10 cellular contexts compared by ENCODE assay signal in the genomic region with DNA sequence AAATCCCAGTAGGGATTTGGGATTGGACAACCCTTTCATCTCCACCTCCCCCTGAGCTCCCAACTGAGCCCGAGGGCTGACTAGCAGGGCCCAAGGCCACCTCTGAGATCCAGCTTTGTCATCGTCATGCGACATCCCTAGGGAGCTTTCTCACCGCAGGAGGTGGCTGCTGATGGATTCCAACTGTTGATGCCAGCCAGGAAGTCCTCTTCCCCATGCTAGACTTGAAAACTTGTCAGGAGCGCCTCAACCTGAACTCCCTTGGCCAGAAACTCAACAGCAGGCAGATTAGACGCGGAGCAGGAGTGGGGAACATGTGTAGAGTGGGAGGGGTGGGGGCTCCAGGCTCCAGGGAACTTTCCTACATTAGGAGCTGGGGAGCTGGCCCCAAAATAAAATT. TPM values are rescaled to one million over a fixed set of nuclear protein-coding genes. Genes with fewer than 3 reads are reported as not detected.
DNase-seq lines count a peak whose midpoint lies in the region; ATAC-seq and TF ChIP-seq lines count a peak whose summit lies in the region.
"Had no signal": no experiment of that assay in that cellular context is flagged by ENCODE, and none has a peak within 500 bp of the region (broad histone marks: within the 10 kb centered on the region; RNA-seq: fewer than 3 reads in every experiment).

No MANE protein-coding gene starts in this region.

- no peak overlapping the region for H3K27ac Mint-ChIP-seq in activated CD4-positive, alpha-beta T cell treated with anti-CD3 and anti-CD28 coated beads, Interleukin-2, amount 10 ng/mL, durations not matched to agents 24 days and 14 days
- H3K27ac Mint-ChIP-seq in T-helper 17 cell = peak overlapping the region; percentile 94

- no peaks in the 10 kb centered on the region for H3K9me3 ChIP-seq in T-helper 17 cell (ENCODE audit: control insufficient read depth, low read length, poor library complexity, severe bottlenecking)
- H3K9me3 ChIP-seq in heart right ventricle = no peaks in the 10 kb centered on the region
- no peaks in the 10 kb centered on the region for H3K9me3 ChIP-seq in subcutaneous abdominal adipose tissue (ENCODE audit: control insufficient read depth in 5 of 5, low read length in 5 of 5)
- H3K9me3 ChIP-seq: adrenal gland had no signal

- peaks cover 1% of the 10 kb centered on the region for H3K36me3 Mint-ChIP-seq in activated CD4-positive, alpha-beta T cell treated with anti-CD3 and anti-CD28 coated beads, Interleukin-2, amount 10 ng/mL, durations not matched to agents 24 days and 14 days (ENCODE audit: low read depth)
- H3K36me3 Mint-ChIP-seq in T-helper 17 cell (ENCODE audit: low read depth) = no peaks in the 10 kb centered on the region

- DNase-seq in activated CD4-positive, alpha-beta T cell treated with anti-CD3 and anti-CD28 coated beads, Interleukin-2, amount 10 ng/mL, durations not matched to agents 24 days and 14 days = no peak
- DNase-seq in activated CD4-positive, alpha-beta T cell treated with anti-CD3 and anti-CD28 coated beads for 48 hours = no peak
- DNase-seq in T-helper 17 cell (no peak), heart right ventricle (no peak), superior temporal gyrus (ENCODE audit: extremely low spot score) (no peak), MV-4-11 (lab: John Stamatoyannopoulos, UW) (no peak), NCI-H2081 treated with DMSO at 0.1 percent for 48 hours (lab: John Stamatoyannopoulos, UW) (no peak)
- DNase-seq: adrenal gland, retina had no signal

- H3K4me1 Mint-ChIP-seq in activated CD4-positive, alpha-beta T cell treated with anti-CD3 and anti-CD28 coated beads, Interleukin-2, amount 10 ng/mL, durations not matched to agents 24 days and 14 days = peaks cover 24% of the 10 kb centered on the region
- H3K4me1 Mint-ChIP-seq in T-helper 17 cell = peaks cover 19% of the 10 kb centered on the region

- peak overlapping the region; percentile 67 for H3K4me3 Mint-ChIP-seq in activated CD4-positive, alpha-beta T cell treated with anti-CD3 and anti-CD28 coated beads, Interleukin-2, amount 10 ng/mL, durations not matched to agents 24 days and 14 days
- H3K4me3 Mint-ChIP-seq in T-helper 17 cell = peak overlapping the region; percentile 78

- TF ChIP-seq CTCF in heart right ventricle (IDR thresholded peaks at IDR 0.05) = no peak

- 38 to 39% methylated on average over 7 of the region's 7 CpGs for whole genome bisulfite sequencing in heart right ventricle, 2 donors

- H3K9ac ChIP-seq in subcutaneous abdominal adipose tissue (ENCODE audit: low read length in 5 of 5) = no peak overlapping the region

- H3K9me3 Mint-ChIP-seq in activated CD4-positive, alpha-beta T cell treated with anti-CD3 and anti-CD28 coated beads, Interleukin-2, amount 10 ng/mL, durations not matched to agents 24 days and 14 days = no peaks in the 10 kb centered on the region

- H3K27ac ChIP-seq in heart right ventricle (peak overlapping the region in 8 of 10 donors; percentile 37 to 75 (median 58)), subcutaneous abdominal adipose tissue (ENCODE audit: low read depth, low read length) (peak overlapping the region; percentile 54)
- H3K27ac ChIP-seq: adrenal gland had no signal

- H3K27me3 ChIP-seq in heart right ventricle (no peaks in the 10 kb centered on the region), subcutaneous abdominal adipose tissue (ENCODE audit: control insufficient read depth in 5 of 5, insufficient read depth in 4 of 5, low read length in 5 of 5) (no peaks in the 10 kb centered on the region)
- H3K27me3 ChIP-seq: adrenal gland had no signal

- ATAC-seq in T-helper 17 cell = no peak
- peak; percentile 21 to 57 (median 46) for ATAC-seq in heart right ventricle

- no peak overlapping the region for H3K4me3 ChIP-seq in heart right ventricle
- H3K4me3 ChIP-seq in subcutaneous abdominal adipose tissue (ENCODE audit: low read depth in 1 of 5, low read length in 5 of 5) = no peak overlapping the region
- H3K4me3 ChIP-seq: adrenal gland had no signal

- H3K36me3 ChIP-seq in heart right ventricle (peaks cover 0 to 14% (median 0%) of the 10 kb centered on the region in 9 donors), subcutaneous abdominal adipose tissue (ENCODE audit: control insufficient read depth in 5 of 5, insufficient read depth in 5 of 5, low read length in 5 of 5) (no peaks in the 10 kb centered on the region)
- H3K36me3 ChIP-seq: adrenal gland had no signal

- H3K4me1 ChIP-seq in heart right ventricle (peaks cover 3 to 48% (median 31%) of the 10 kb centered on the region in 9 donors), subcutaneous abdominal adipose tissue (ENCODE audit: control insufficient read depth in 5 of 5, insufficient read depth in 5 of 5, low read length in 5 of 5) (peaks cover 0 to 36% (median 22%) of the 10 kb centered on the region in 5 donors)
- H3K4me1 ChIP-seq: adrenal gland had no signal

- intact Hi-C loops in activated CD4-positive, alpha-beta T cell treated with anti-CD3 and anti-CD28 coated beads, Interleukin-2, amount 10 ng/mL, durations not matched to agents 24 days and 14 days (cut with micrococcal nuclease) = no loop called here
- intact Hi-C loops in heart right ventricle (cut with DNase I) = no loop called here

- H3K27me3 Mint-ChIP-seq in activated CD4-positive, alpha-beta T cell treated with anti-CD3 and anti-CD28 coated beads, Interleukin-2, amount 10 ng/mL, durations not matched to agents 24 days and 14 days = no peaks in the 10 kb centered on the region
- H3K27me3 Mint-ChIP-seq in T-helper 17 cell = no peaks in the 10 kb centered on the region

RNA-seq across cellular contexts. Expression of gene EMILIN2, which starts 34.3 kb away (rescaled TPM):
- total RNA-seq in activated CD4-positive, alpha-beta T cell treated with anti-CD3 and anti-CD28 coated beads, Interleukin-2, amount 10 ng/mL, durations not matched to agents 24 days and 14 days = 32.4 and 35.5 TPM in 2 replicates
- 1 to 10 TPM; 5.8 to 9.9 TPM for total RNA-seq in T-helper 17 cell
- 10 to 100 TPM in 9 of 10 donors, 1 to 10 TPM in 1; 9.5 to 50.5 (median 19.6) TPM for total RNA-seq in heart right ventricle
- 10 to 100 TPM; 15.4 to 34.8 TPM for polyA plus RNA-seq in heart right ventricle
